1 cellular context compared by ENCODE assay signal in genomic region chr19:6498294-6499036, GRCh38.
TF ChIP-seq lines count a peak whose summit lies in the region.

No MANE protein-coding gene starts in this region.

TF ChIP-seq in GM23338, 12 proteins besides CTCF, POLR2A, EP300 and RAD21 (continued from another document):
- no peak for TF ChIP-seq ZNF462 (CRISPR knock-in tag; IDR thresholded peaks at IDR 0.05)
- TF ChIP-seq JUNB (IDR thresholded peaks at IDR 0.05; ENCODE audit: unreplicated experiment), result no peak
- no peak for TF ChIP-seq EZH2phosphoT487 (IDR thresholded peaks at IDR 0.05; ENCODE audit: unreplicated experiment)
- TF ChIP-seq CREB1 (CRISPR knock-in tag; IDR thresholded peaks at IDR 0.05; ENCODE audit: low read depth), result no peak
- TF ChIP-seq ZNF331 (CRISPR knock-in tag; IDR thresholded peaks at IDR 0.05; ENCODE audit: low read depth), result no peak
- TF ChIP-seq ZNF114 (CRISPR knock-in tag; IDR thresholded peaks at IDR 0.05), result no peak
